ENCODE assay signal across 9 cellular contexts in the genomic region with DNA sequence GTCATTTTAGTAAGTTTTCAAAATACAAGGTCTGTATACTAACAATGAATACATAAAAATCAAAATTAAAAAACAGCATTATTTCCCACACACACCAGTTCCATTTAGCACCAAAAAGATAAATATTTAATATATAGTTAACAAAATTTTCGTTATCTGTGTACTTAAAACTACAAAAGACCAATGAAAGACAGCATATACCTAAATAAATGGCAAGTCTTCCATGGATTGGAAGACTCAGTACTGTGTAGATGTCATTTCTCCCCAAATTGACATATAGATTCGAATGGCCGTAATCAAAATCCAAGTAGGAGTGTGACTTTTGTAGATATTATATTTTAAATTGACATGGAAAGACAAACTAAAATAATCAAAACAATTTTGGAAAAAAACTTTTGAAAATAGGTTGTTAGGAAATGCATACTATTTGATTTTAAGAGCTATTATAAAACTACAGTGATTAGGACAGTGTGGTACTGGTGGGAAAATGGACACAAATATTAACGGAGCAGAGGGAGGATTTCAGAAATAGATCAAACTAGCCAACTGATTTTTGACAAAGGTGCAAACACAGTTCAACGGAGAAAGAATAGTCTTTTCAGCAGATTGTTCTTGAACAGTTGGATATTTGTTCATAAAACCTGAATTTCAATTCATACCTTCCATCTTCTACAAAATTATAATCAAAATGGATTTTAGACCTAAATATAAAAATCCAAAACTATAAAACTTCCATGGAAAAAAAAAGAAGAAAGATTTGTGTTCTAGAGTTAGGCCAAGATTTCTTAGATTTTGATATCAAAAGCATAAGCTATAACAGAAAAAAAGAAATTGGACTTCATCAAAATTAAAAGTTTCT. TPM values are rescaled to one million over a fixed set of nuclear protein-coding genes. Genes with fewer than 3 reads are reported as not detected.
"Had no signal": no experiment of that assay in that cellular context is flagged by ENCODE, and none has a peak within 500 bp of the region (broad histone marks: within the 10 kb centered on the region; RNA-seq: fewer than 3 reads in every experiment).

No MANE protein-coding gene starts in this region.

- H2AFZ ChIP-seq: GM23248 had no signal

- H3K4me3 ChIP-seq: GM23248, HAP-1 had no signal

- H3K27ac ChIP-seq: GM23248, HL-60 had no signal

- H3K9ac ChIP-seq: GM23248 had no signal

- ATAC-seq: HCT116 had no signal

- DNase-seq: GM23248, GOT3, H7, HFFc6, IMR-90, KBM-7 had no signal

- H3K9me3 ChIP-seq: HAP-1 had no signal

- H3K4me1 ChIP-seq: HAP-1 had no signal

- H3K36me3 ChIP-seq: HAP-1 had no signal

RNA-seq across cellular contexts. Expression of a gene that starts 14.8 kb away (rescaled TPM):
- total RNA-seq: HFFc6, IMR-90 had no signal
